17 cellular contexts compared by ENCODE assay signal in the genomic region with DNA sequence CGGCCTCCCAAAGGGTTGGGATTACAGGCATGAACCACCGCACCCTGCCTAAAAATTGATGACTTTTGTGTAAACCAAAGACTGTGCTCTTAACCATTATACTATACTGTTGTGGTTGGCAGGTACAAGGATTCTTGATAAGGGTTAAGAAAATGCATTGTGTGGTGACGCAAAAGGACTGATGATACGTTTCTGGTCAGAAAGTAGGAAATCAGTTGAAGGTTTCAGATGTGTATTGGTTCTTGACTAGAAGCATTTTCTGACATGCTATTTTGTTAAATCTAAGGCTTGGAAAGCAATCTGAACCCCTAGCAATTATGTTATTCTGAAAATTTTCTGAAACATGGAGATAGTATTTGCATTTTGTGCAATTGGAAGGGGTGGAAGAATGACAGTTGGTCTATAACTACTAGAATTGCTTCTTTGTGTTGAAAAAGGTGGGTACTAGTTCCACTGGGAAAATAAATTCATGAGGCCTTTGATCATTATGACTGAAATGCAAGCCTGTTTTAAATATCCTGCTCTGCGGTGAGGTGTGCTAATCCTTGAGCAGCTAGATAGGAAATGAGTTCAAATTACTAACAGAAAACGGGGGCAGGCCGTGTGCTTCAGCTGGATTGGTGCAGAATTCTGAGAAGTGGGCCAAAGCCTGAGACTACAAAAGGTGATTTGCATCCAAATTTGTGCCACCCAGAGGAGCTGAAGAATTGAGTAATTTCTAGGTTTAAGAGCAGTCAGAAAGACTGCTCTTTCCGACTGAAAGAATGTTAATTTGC.
"Had no signal": no experiment of that assay in that cellular context is flagged by ENCODE, and none has a peak within 500 bp of the region (broad histone marks: within the 10 kb centered on the region; RNA-seq: fewer than 3 reads in every experiment).

No MANE protein-coding gene starts in this region.

- H3K27ac ChIP-seq: hepatocyte, parathyroid adenoma, thyroid gland, uterus, VCaP had no signal

- H3K4me2 ChIP-seq: hepatocyte had no signal

- H2AFZ ChIP-seq: hepatocyte, parathyroid adenoma had no signal

- H3K9me3 Mint-ChIP-seq: activated CD8-positive, alpha-beta T cell treated with anti-CD3 and anti-CD28 coated beads for 36 hours; activated T-helper 1 cell treated with anti-CD3 and anti-CD28 coated beads, Interleukin-12 subunit alpha, Interleukin-12 subunit beta, Interleukin-2, Interleukin-4 antibody, amounts not matched to agents 30 ng/mL and 10 ng/mL and 1 ng/mL, durations not matched to agents 14 hours and 24 hours and 36 hours; endodermal cell had no signal

- H3K36me3 ChIP-seq: thyroid gland, uterus had no signal

- H3K9ac ChIP-seq: parathyroid adenoma had no signal

- DNase-seq: activated CD8-positive, alpha-beta memory T cell treated with anti-CD3 and anti-CD28 coated beads, Interleukin-2, amount 50 U/mL, for 4 hours; activated CD8-positive, alpha-beta T cell treated with anti-CD3 and anti-CD28 coated beads for 36 hours; activated naive CD4-positive, alpha-beta T cell treated with anti-CD3 and anti-CD28 coated beads, Interleukin-2, amount 50 U/mL, for 16 hours; endodermal cell; erythroblast; left ventricle myocardium superior; mesenchymal stem cell; retina; stimulated activated CD4-positive, alpha-beta T cell treated with anti-CD3 and anti-CD28 coated beads, Interleukin-15, amount 100 ng/mL, for 24 hours; stimulated activated CD4-positive, alpha-beta T cell treated with anti-CD3 and anti-CD28 coated beads, Interleukin-4, amount 100 ng/mL, for 24 hours; T1000; thyroid gland; uterus had no signal

- H3K27ac Mint-ChIP-seq: activated CD8-positive, alpha-beta T cell treated with anti-CD3 and anti-CD28 coated beads for 36 hours; activated T-helper 1 cell treated with anti-CD3 and anti-CD28 coated beads, Interleukin-12 subunit alpha, Interleukin-12 subunit beta, Interleukin-2, Interleukin-4 antibody, amounts not matched to agents 30 ng/mL and 10 ng/mL and 1 ng/mL, durations not matched to agents 14 hours and 24 hours and 36 hours; endodermal cell had no signal

- H3K9me3 ChIP-seq: thyroid gland, uterus had no signal

- H3K27me3 Mint-ChIP-seq: activated CD8-positive, alpha-beta T cell treated with anti-CD3 and anti-CD28 coated beads for 36 hours had no signal

- H3K27me3 ChIP-seq: hepatocyte, thyroid gland, uterus had no signal

- H3K4me3 ChIP-seq: hepatocyte, thyroid gland, uterus had no signal

- ATAC-seq: activated CD8-positive, alpha-beta T cell treated with anti-CD3 and anti-CD28 coated beads for 36 hours; left ventricle myocardium superior had no signal

- H3K4me3 Mint-ChIP-seq: activated CD8-positive, alpha-beta T cell treated with anti-CD3 and anti-CD28 coated beads for 36 hours; activated T-helper 1 cell treated with anti-CD3 and anti-CD28 coated beads, Interleukin-12 subunit alpha, Interleukin-12 subunit beta, Interleukin-2, Interleukin-4 antibody, amounts not matched to agents 30 ng/mL and 10 ng/mL and 1 ng/mL, durations not matched to agents 14 hours and 24 hours and 36 hours; endodermal cell had no signal

- H3K4me1 ChIP-seq: parathyroid adenoma had no signal
